8 cellular contexts compared by ENCODE assay signal in genomic region chr2:219010162-219010756, GRCh38. TPM values are rescaled to one million over a fixed set of nuclear protein-coding genes. Genes with fewer than 3 reads are reported as not detected.
DNase-seq lines count a peak whose midpoint lies in the region; ATAC-seq and TF ChIP-seq lines count a peak whose summit lies in the region.

No MANE protein-coding gene starts in this region.

- intact Hi-C loops in CD4-positive, alpha-beta memory T cell (cut with micrococcal nuclease), result loop anchor here (1.0 kb wide), 1 partner anchor 145 kb away; no protein-coding TSS in a partner anchor

- H3K36me3 ChIP-seq in GM06990 (ENCODE audit: control insufficient read depth, insufficient read depth, low read length), result no peaks in the 10 kb centered on the region
- H3K36me3 ChIP-seq in CD4-positive, alpha-beta memory T cell (ENCODE audit: insufficient read depth, low read length), result no peaks in the 10 kb centered on the region

- no peak overlapping the region for H3K4me3 Mint-ChIP-seq in CD4-positive, alpha-beta memory T cell

- no peaks in the 10 kb centered on the region for H3K4me1 ChIP-seq in foreskin keratinocyte
- H3K4me1 ChIP-seq in CD4-positive, alpha-beta memory T cell (ENCODE audit: insufficient read depth, low read length), result no peaks in the 10 kb centered on the region

- in situ Hi-C loops in ACHN (cut with HindIII; ENCODE audit: low pct_ligation_motif_present, low pct_unique_long_range_greater_than_20kb, low sequenced_read_pairs), result no loop called here

- POLR2A ChIA-PET in CD4-positive, alpha-beta memory T cell (lab: Charles Lee; ENCODE audit: partially characterized antibody), result no interaction called here

- ATAC-seq in foreskin keratinocyte, result peak; percentile 63
- ATAC-seq in HG03442 (IDR thresholded peaks at IDR 0.05; ENCODE audit: unreplicated experiment), result no peak

- DNase-seq in ACHN (peak; percentile 26), GM06990 (ENCODE audit: extremely low read depth, insufficient read length) (no peak), NCI-H748 treated with DMSO at 0.1 percent for 48 hours (lab: John Stamatoyannopoulos, UW) (peak; percentile 12), foreskin keratinocyte (peak in 1 of 2 donors; percentile 18), GDM1 (lab: John Stamatoyannopoulos, UW) (no peak), SIG-M5 treated with dmso at 0.1 percent for 504 hours (lab: John Stamatoyannopoulos, UW; ENCODE audit: unreplicated experiment) (no peak)
- DNase-seq in CD4-positive, alpha-beta memory T cell, result no peak

- TF ChIP-seq CTCF in GM06990 (IDR thresholded peaks at IDR 0.05; ENCODE audit: insufficient read depth, low read length, poor library complexity, severe bottlenecking) (peak; percentile 74), foreskin keratinocyte (conservative IDR thresholded peaks at IDR 0.05) (peak; percentile 66)

- H3K9me3 ChIP-seq in CD4-positive, alpha-beta memory T cell (ENCODE audit: control insufficient read depth in 1 of 2, low read length in 2 of 2), result no peaks in the 10 kb centered on the region

- no peak overlapping the region for H3K4me3 ChIP-seq in GM06990 (replicated peaks; ENCODE audit: low read depth, low read length)
- no peak overlapping the region for H3K4me3 ChIP-seq in CD4-positive, alpha-beta memory T cell (ENCODE audit: low read length in 2 of 2)

- H3K27me3 Mint-ChIP-seq in CD4-positive, alpha-beta memory T cell, result peaks cover 13 to 28% of the 10 kb centered on the region in 2 donors

- peaks cover 0 to 4% (median 0%) of the 10 kb centered on the region in 8 donors for H3K9me3 Mint-ChIP-seq in CD4-positive, alpha-beta memory T cell

- no peaks in the 10 kb centered on the region for H3K4me1 Mint-ChIP-seq in CD4-positive, alpha-beta memory T cell

- H3K36me3 Mint-ChIP-seq in CD4-positive, alpha-beta memory T cell, result no peaks in the 10 kb centered on the region

- no peaks in the 10 kb centered on the region; the same call in 1 of the 2 replicates for H3K27me3 ChIP-seq in GM06990 (replicated peaks; ENCODE audit: control insufficient read depth, insufficient read depth, low read length)
- peaks cover 19% of the 10 kb centered on the region for H3K27me3 ChIP-seq in foreskin keratinocyte
- H3K27me3 ChIP-seq in CD4-positive, alpha-beta memory T cell (ENCODE audit: insufficient read depth, low read length), result no peaks in the 10 kb centered on the region

- no peak overlapping the region for H3K27ac ChIP-seq in foreskin keratinocyte
- no peak overlapping the region for H3K27ac ChIP-seq in CD4-positive, alpha-beta memory T cell (ENCODE audit: low read depth, low read length)

- H3K27ac Mint-ChIP-seq in CD4-positive, alpha-beta memory T cell, result no peak overlapping the region

- CTCF ChIA-PET in CD4-positive, alpha-beta memory T cell (lab: Charles Lee; ENCODE audit: partially characterized antibody), result interaction anchor here (0.6 to 1.4 kb wide), 5 partner anchors 19 to 388 kb away, joined by 3 to 9 read pairs (median 5); no protein-coding TSS in a partner anchor

RNA-seq across cellular contexts. Expression of gene CRYBA2, which starts 17.0 kb away (rescaled TPM):
- total RNA-seq in foreskin keratinocyte, result not detected in 2 replicates
- polyA plus RNA-seq in foreskin keratinocyte, result not detected in 2 replicates
- total RNA-seq in CD4-positive, alpha-beta memory T cell, result not detected
- polyA plus RNA-seq in CD4-positive, alpha-beta memory T cell, result not detected

RNA-seq across cellular contexts. Expression of gene FEV, which starts 25.3 kb away (rescaled TPM):
- total RNA-seq in foreskin keratinocyte, result not detected in 2 replicates
- polyA plus RNA-seq in foreskin keratinocyte, result not detected in 2 replicates
- total RNA-seq in CD4-positive, alpha-beta memory T cell, result not detected
- not detected for polyA plus RNA-seq in CD4-positive, alpha-beta memory T cell

RNA-seq across cellular contexts. Expression of gene CFAP65, which starts 31.1 kb away (rescaled TPM):
- total RNA-seq in foreskin keratinocyte, result not detected in 2 replicates
- polyA plus RNA-seq in foreskin keratinocyte, result not detected in 2 replicates
- total RNA-seq in CD4-positive, alpha-beta memory T cell, result not detected
- not detected for polyA plus RNA-seq in CD4-positive, alpha-beta memory T cell

RNA-seq across cellular contexts. Expression of gene IHH, which starts 50.5 kb away (rescaled TPM):
- not detected in 2 replicates for total RNA-seq in foreskin keratinocyte
- 0.04 TPM in 1 of 2 replicates, not detected in the other for polyA plus RNA-seq in foreskin keratinocyte
- under 1 TPM in 1 of 2 experiments, not detected in 1; 0.17 TPM for total RNA-seq in CD4-positive, alpha-beta memory T cell
- polyA plus RNA-seq in CD4-positive, alpha-beta memory T cell, result not detected

RNA-seq across cellular contexts. Expression of gene CDK5R2, which starts 50.8 kb away (rescaled TPM):
- not detected in 2 replicates for total RNA-seq in foreskin keratinocyte
- polyA plus RNA-seq in foreskin keratinocyte, result 0.02 TPM in 1 of 2 replicates, not detected in the other
- not detected for total RNA-seq in CD4-positive, alpha-beta memory T cell
- polyA plus RNA-seq in CD4-positive, alpha-beta memory T cell, result not detected

Comparison
In these comparisons a context has a peak if more than half of its experiments do, and no peak if none do; other contexts are left out.
1. DNase-seq: peak in ACHN (single experiment) and NCI-H748 treated with DMSO at 0.1 percent for 48 hours (single experiment); none in GM06990 (single experiment), CD4-positive, alpha-beta memory T cell (0 of 5), GDM1 (single experiment) and SIG-M5 treated with dmso at 0.1 percent for 504 hours (single experiment).